In genomic region chr7:152495867-152496266, GRCh38 we compare ENCODE assay signal across 11 cellular contexts.
"Had no signal": no experiment of that assay in that cellular context is flagged by ENCODE, and none has a peak within 500 bp of the region (broad histone marks: within the 10 kb centered on the region; RNA-seq: fewer than 3 reads in every experiment).

No MANE protein-coding gene starts in this region.

- H3K4me2 ChIP-seq: GM23338 had no signal

- H3K9ac ChIP-seq: GM23248 had no signal

- FAIRE-seq: H1, H54 had no signal

- H2AFZ ChIP-seq: GM23248, GM23338 had no signal

- H3K36me3 ChIP-seq: HAP-1 had no signal

- H3K4me1 ChIP-seq: HAP-1 had no signal

- ATAC-seq: GM23338, HCT116 had no signal

- H3K4me3 ChIP-seq: GM23248, GM23338, HAP-1 had no signal

- H3K9me3 ChIP-seq: HAP-1 had no signal

- H3K27ac ChIP-seq: GM23248 had no signal

- DNase-seq: GM23248, GOT3, H7, H9, HCEC 1CT, HFFc6 had no signal
